Comparison of ENCODE assay signal across 7 cellular contexts in the genomic region with DNA sequence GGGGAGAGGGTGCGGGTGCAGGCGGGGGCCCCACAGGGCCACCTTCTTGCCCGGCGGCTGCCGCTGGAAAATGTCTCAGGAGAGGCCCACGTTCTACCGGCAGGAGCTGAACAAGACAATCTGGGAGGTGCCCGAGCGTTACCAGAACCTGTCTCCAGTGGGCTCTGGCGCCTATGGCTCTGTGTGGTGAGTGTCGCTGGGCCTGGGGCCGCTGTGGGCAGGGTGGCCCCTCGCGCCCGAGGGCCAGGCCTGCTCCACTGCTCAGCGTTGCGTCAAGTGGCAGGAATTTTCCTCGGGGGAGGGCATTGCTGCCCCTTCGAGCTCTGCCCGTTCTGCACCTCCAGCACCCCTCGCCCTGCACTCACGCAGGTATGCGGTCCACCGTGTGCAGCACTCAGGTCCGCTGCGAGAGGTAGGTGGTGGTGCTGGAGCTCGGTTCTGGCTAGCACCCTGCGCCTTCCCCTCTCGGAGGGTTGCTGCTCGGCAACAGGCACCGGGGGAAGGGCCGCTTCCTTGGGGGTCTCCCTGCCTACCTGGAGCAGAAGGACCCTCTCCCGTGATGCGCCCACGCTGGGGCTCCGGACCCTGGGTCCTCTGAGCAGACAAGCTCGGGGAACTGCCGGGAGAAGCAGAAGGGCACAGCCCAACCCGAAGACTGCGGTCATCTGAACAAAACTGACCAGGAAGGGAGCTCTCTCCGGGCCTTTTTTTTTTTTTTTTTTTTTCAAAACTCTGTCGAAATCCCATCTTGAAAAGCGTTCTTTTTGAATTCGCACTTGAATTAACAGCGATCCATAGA. TPM values are rescaled to one million over a fixed set of nuclear protein-coding genes. Genes with fewer than 3 reads are reported as not detected.
DNase-seq lines count a peak whose midpoint lies in the region; ATAC-seq and TF ChIP-seq lines count a peak whose summit lies in the region.

No MANE protein-coding gene starts in this region.

- no peaks in the 10 kb centered on the region for H4K20me1 ChIP-seq in OCI-LY1 (ENCODE audit: insufficient read depth, low read length)

- TF ChIP-seq EP300 in upper lobe of left lung (IDR thresholded peaks at IDR 0.05), result no peak

- H3K27me3 ChIP-seq in OCI-LY1 (ENCODE audit: insufficient read depth, low read length), result no peaks in the 10 kb centered on the region; the same call in 1 of the 2 replicates
- peaks cover 0 to 5% (median 0%) of the 10 kb centered on the region in 4 donors for H3K27me3 ChIP-seq in upper lobe of left lung

- H3K36me3 ChIP-seq in OCI-LY1 (ENCODE audit: insufficient read depth, low read length) (no peaks in the 10 kb centered on the region), upper lobe of left lung (no peaks in the 10 kb centered on the region)

- peak overlapping the region; percentile 96 for H3K4me3 ChIP-seq in OCI-LY1 (ENCODE audit: low read depth, low read length, poor library complexity, severe bottlenecking)
- H3K4me3 ChIP-seq in upper lobe of left lung, result peak overlapping the region; percentile 91 to 100 (median 99)

- peak overlapping the region; percentile 99 for H3K4me3 Mint-ChIP-seq in glutamatergic neuron (ENCODE audit: unreplicated experiment)
- H3K4me3 Mint-ChIP-seq in osteocyte (ENCODE audit: unreplicated experiment), result peak overlapping the region; percentile 86

- H3K4me2 ChIP-seq in OCI-LY1 (ENCODE audit: low read length), result peak overlapping the region; percentile 82

- H3K9me3 ChIP-seq in OCI-LY1 (ENCODE audit: low read length) (no peaks in the 10 kb centered on the region), upper lobe of left lung (no peaks in the 10 kb centered on the region)

- no peaks in the 10 kb centered on the region for H3F3A ChIP-seq in OCI-LY1 (ENCODE audit: insufficient read depth, low read length)

- no peaks in the 10 kb centered on the region for H3K9me2 ChIP-seq in OCI-LY1 (ENCODE audit: low read depth, low read length)

- H3K36me3 Mint-ChIP-seq in glutamatergic neuron (ENCODE audit: unreplicated experiment) (no peaks in the 10 kb centered on the region), osteocyte (ENCODE audit: unreplicated experiment) (no peaks in the 10 kb centered on the region)

- H3K27me3 Mint-ChIP-seq in glutamatergic neuron (ENCODE audit: unreplicated experiment) (peaks cover 12% of the 10 kb centered on the region), osteocyte (ENCODE audit: unreplicated experiment) (peaks cover 5% of the 10 kb centered on the region)

- TF ChIP-seq CTCF in OCI-LY1 (IDR thresholded peaks at IDR 0.05; ENCODE audit: low read length) (no peak), glutamatergic neuron (IDR thresholded peaks at IDR 0.05; ENCODE audit: partially characterized antibody, unreplicated experiment) (no peak), osteocyte (IDR thresholded peaks at IDR 0.05) (no peak), upper lobe of left lung (IDR thresholded peaks at IDR 0.05) (no peak)

- TF ChIP-seq POLR2A in upper lobe of left lung (IDR thresholded peaks at IDR 0.05), result no peak

- peaks cover 54% of the 10 kb centered on the region for H3K79me2 ChIP-seq in OCI-LY1 (ENCODE audit: insufficient read depth, low read length)

- peak overlapping the region; percentile 91 for H3K9ac ChIP-seq in OCI-LY1 (ENCODE audit: low read length)

- peaks cover 47% of the 10 kb centered on the region for H3K4me1 ChIP-seq in OCI-LY1 (ENCODE audit: insufficient read depth, low read length, severe bottlenecking)
- H3K4me1 ChIP-seq in upper lobe of left lung, result peaks cover 32 to 43% (median 34%) of the 10 kb centered on the region in 4 donors

- H2AFZ ChIP-seq in OCI-LY1 (ENCODE audit: low read length), result no peak overlapping the region

- ATAC-seq in GM18861 (IDR thresholded peaks at IDR 0.05; ENCODE audit: unreplicated experiment) (peak; percentile 9), HG02870 (IDR thresholded peaks at IDR 0.05; ENCODE audit: unreplicated experiment) (peak; percentile 12), upper lobe of left lung (ENCODE audit: low FRiP score in 2 of 2) (peak; percentile 39 to 48)

- H3K9me3 Mint-ChIP-seq in glutamatergic neuron (ENCODE audit: unreplicated experiment) (peaks cover 18% of the 10 kb centered on the region), osteocyte (ENCODE audit: unreplicated experiment) (no peaks in the 10 kb centered on the region)

- 1% methylated on average over 11 to 32 of the region's 45 CpGs for WGBS in upper lobe of left lung, 2 donors

- peak overlapping the region; percentile 68 for H3K27ac ChIP-seq in OCI-LY1 (ENCODE audit: low read depth, low read length, poor library complexity, severe bottlenecking)
- H3K27ac ChIP-seq in upper lobe of left lung, result peak overlapping the region; percentile 87 to 100 (median 97)

- peak overlapping the region; percentile 96 for H3K27ac Mint-ChIP-seq in glutamatergic neuron (ENCODE audit: unreplicated experiment)
- H3K27ac Mint-ChIP-seq in osteocyte (ENCODE audit: unreplicated experiment), result peak overlapping the region; percentile 95

- H3K4me1 Mint-ChIP-seq in glutamatergic neuron (ENCODE audit: low read depth, unreplicated experiment) (peaks cover 21% of the 10 kb centered on the region), osteocyte (ENCODE audit: unreplicated experiment) (peaks cover 35% of the 10 kb centered on the region)

- peak; percentile 14 for DNase-seq in activated gamma-delta T cell treated with anti-CD3 and anti-CD28 coated beads, Interleukin-2, amount 50 U/mL, for 16 hours (ENCODE audit: low read depth)
- DNase-seq in glutamatergic neuron, result peak; percentile 39
- DNase-seq in osteocyte (ENCODE audit: extremely low spot score, unreplicated experiment), result no peak
- peak; percentile 53 to 86 for DNase-seq in upper lobe of left lung

RNA-seq across cellular contexts. Expression of gene MAPK14, which starts 0.7 kb away (rescaled TPM):
- total RNA-seq in glutamatergic neuron (ENCODE audit: unreplicated experiment) (46.2 TPM), osteocyte (38.8 and 39.2 TPM in 2 replicates), upper lobe of left lung (10 to 100 TPM; 39.8 to 96.3 (median 70.8) TPM)

RNA-seq across cellular contexts. Expression of gene SLC26A8, which starts 3.8 kb away (rescaled TPM):
- total RNA-seq in glutamatergic neuron (ENCODE audit: unreplicated experiment) (0.29 TPM), osteocyte (not detected in 2 replicates), upper lobe of left lung (1 to 10 TPM in 1 of 6 donors, under 1 TPM in 5; under 0.01 to 1.5 (median 0.80) TPM)
